In the genomic region with DNA sequence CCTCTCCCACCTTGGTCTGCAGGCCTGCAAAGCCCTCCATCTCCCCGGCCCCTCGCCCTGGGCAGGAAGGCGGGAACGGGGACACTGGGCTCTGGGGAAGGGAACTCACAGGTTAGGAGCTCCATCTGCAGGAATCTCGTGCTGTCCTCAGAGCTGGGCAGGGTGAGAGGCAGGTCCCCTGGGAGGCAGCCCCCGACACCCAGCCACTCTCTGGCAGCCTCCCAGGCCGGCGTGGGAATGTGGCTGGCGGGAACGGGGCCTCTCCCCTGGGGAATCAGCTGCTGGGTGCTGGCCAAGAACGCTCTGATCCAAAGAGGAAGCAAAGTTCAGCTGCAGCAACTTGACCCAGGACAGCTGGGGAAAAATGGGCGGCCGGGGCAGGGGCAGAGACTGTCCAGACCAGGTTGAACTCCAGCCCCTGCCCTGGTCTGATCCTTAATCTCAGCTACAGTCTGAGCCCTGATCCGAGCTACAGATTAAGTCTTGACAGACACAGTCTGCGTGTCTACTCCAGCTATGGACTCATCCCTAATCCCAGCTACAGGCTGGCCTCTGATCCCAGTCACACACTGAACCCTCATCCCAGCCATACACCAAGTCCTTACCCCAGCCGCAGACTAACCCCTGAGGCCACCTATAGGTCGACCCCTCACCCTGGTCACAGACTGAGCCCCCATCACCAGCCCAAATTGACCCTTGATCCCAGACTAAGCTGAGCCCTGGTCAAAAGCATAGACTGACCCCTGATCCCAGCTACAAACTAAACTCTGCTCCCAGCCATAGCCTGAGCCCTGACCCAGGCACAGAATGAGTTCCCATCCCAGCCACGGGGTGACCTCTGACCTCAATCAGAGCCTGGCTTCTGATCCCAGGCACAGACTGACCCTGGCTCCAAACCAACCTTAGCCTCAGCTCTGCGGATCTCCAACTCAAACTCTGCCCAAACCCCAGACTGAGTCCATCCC, we compare ENCODE assay signal across 1 cellular context.
TF ChIP-seq lines count a peak whose summit lies in the region.

No MANE protein-coding gene starts in this region.

TF ChIP-seq in HCT116, 20 proteins besides CTCF, POLR2A, EP300 and RAD21 (continued from another document):
- TF ChIP-seq SRF (IDR thresholded peaks at IDR 0.05; ENCODE audit: low read depth) (no peak), JUND (IDR thresholded peaks at IDR 0.05) (no peak)
TF ChIP-seq in HCT116: peak in this region for 0.
